Comparison of ENCODE assay signal across 18 cellular contexts in the genomic region with DNA sequence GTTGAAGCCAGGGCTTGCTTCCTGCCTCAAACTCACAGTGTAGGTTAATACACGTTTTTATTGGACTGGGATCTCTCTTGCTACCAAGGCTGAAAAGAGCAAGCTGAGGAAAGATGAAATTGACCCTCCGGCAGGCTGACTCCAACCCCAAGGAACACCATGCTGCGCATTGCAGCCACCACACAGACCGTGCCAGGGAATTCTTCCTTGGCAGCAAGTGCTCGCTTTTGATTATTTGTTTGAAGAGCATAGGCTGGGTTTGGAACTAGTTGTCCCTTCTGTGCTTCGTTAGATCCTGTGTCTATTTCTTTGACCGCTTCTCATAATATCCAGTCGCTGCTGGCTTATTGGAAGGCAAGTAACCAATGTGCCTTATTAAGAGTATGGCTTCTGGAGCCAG. TPM values are rescaled to one million over a fixed set of nuclear protein-coding genes. Genes with fewer than 3 reads are reported as not detected.
DNase-seq lines count a peak whose midpoint lies in the region; ATAC-seq, FAIRE-seq and TF ChIP-seq lines count a peak whose summit lies in the region.
"Had no signal": no experiment of that assay in that cellular context is flagged by ENCODE, and none has a peak within 500 bp of the region (broad histone marks: within the 10 kb centered on the region; RNA-seq: fewer than 3 reads in every experiment).

No MANE protein-coding gene starts in this region.

- TF ChIP-seq EP300 in H1 (IDR thresholded peaks at IDR 0.05; ENCODE audit: borderline replicate concordance in 1 of 2, low read depth in 2 of 2, low read length in 2 of 2) = no peak

- POLR2A ChIA-PET in H1 (lab: Charles Lee; ENCODE audit: partially characterized antibody) = no interaction called here

- no peak overlapping the region for H3K4me2 ChIP-seq in H1 (ENCODE audit: insufficient read depth in 1 of 2, low read depth in 2 of 2, low read length in 2 of 2)

- no peak overlapping the region for H2BK15ac ChIP-seq in H1 (ENCODE audit: low read length)

- no peaks in the 10 kb centered on the region for H3K23me2 ChIP-seq in H1 (ENCODE audit: low read depth, low read length)

- no peaks in the 10 kb centered on the region for H3K79me2 ChIP-seq in H1 (ENCODE audit: control insufficient read depth in 1 of 2, insufficient read depth in 2 of 2, low read length in 2 of 2)

- no peak overlapping the region for H3K4me3 Mint-ChIP-seq in nephron

- TF ChIP-seq RAD21 in H1 (IDR thresholded peaks at IDR 0.05 in 1 of 2, conservative IDR thresholded peaks at IDR 0.05 in 1 of 2; ENCODE audit: low read depth in 2 of 2, low read length in 2 of 2) = no peak

- no peak overlapping the region for H3K56ac ChIP-seq in H1 (replicated peaks; ENCODE audit: insufficient read length, low read depth, low read length)

- H2BK12ac ChIP-seq in H1 (ENCODE audit: low read depth, low read length) = no peak overlapping the region

- peak; percentile 77 for ATAC-seq in Right ventricle myocardium inferior
- ATAC-seq in HG02588 (IDR thresholded peaks at IDR 0.05; ENCODE audit: unreplicated experiment) = no peak
- no peak for ATAC-seq in HG03457 (IDR thresholded peaks at IDR 0.05; ENCODE audit: unreplicated experiment)

- no peak overlapping the region for H2BK20ac ChIP-seq in H1 (ENCODE audit: low read length)

- no peak overlapping the region for H4K91ac ChIP-seq in H1 (replicated peaks; ENCODE audit: insufficient read length, low read length)

- no peaks in the 10 kb centered on the region for H3K9me3 Mint-ChIP-seq in nephron

- no peak overlapping the region for H2BK5ac ChIP-seq in H1 (ENCODE audit: low read depth, low read length)

- H3K14ac ChIP-seq in H1 (ENCODE audit: insufficient read length) = no peak overlapping the region

- WGBS in H1 (ENCODE audit: extremely low coverage in 1 of 2, insufficient coverage in 1 of 2, insufficient read length in 1 of 2, insufficient replicate concordance in 2 of 2, low coverage in 1 of 2, low lambda C conversion rate in 2 of 2, missing lambda C conversion rate in 1 of 2), 2 experiments = 85% methylated on average over 8 of the region's 8 CpGs; no CpG with 5 or more reads in 1 of the 2 experiments

- peaks cover 26% of the 10 kb centered on the region for H3K4me1 Mint-ChIP-seq in nephron

- peak overlapping the region; percentile 68; the same call in 1 of the 2 replicates for H2AFZ ChIP-seq in H1 (ENCODE audit: low read length)

- CTCF ChIA-PET in H1 (lab: Charles Lee; ENCODE audit: partially characterized antibody) = interaction anchor here (0.8 to 2.5 kb wide), 2 partner anchors 23 to 106 kb away, joined by 4 to 11 read pairs; no protein-coding TSS in a partner anchor

- H3K9me3 ChIP-seq in right atrium auricular region (no peaks in the 10 kb centered on the region), H1 (ENCODE audit: insufficient read depth in 2 of 2, low read depth in 1 of 2, low read length in 1 of 2) (no peaks in the 10 kb centered on the region)
- H3K9me3 ChIP-seq: adrenal gland, breast epithelium, upper lobe of left lung had no signal

- no peak overlapping the region for H2BK120ac ChIP-seq in H1 (replicated peaks; ENCODE audit: low read depth, low read length)

- H3K79me1 ChIP-seq in H1 (ENCODE audit: low read depth, low read length) = no peaks in the 10 kb centered on the region

- intact Hi-C loops in Right ventricle myocardium inferior (cut with DNase I) = no loop called here

- no peak for FAIRE-seq in H1 (lab: Jason Lieb, UNC)
- FAIRE-seq: keratinocyte had no signal

- no peak for TF ChIP-seq POLR2A in H1 (IDR thresholded peaks at IDR 0.05; ENCODE audit: control extremely low read depth in 1 of 2, low read depth in 2 of 2, low read length in 2 of 2)

- H3K27me3 ChIP-seq in right atrium auricular region = no peaks in the 10 kb centered on the region
- no peaks in the 10 kb centered on the region for H3K27me3 ChIP-seq in H1 (replicated peaks in 1 of 4; ENCODE audit: control insufficient read depth in 3 of 4, extremely low read depth in 1 of 4, insufficient read depth in 3 of 4, low read length in 3 of 4)
- H3K27me3 ChIP-seq: adrenal gland, breast epithelium, upper lobe of left lung had no signal

- no peaks in the 10 kb centered on the region for H3K27me3 Mint-ChIP-seq in nephron (ENCODE audit: low read depth)

- H3K23ac ChIP-seq in H1 (ENCODE audit: insufficient read length) = no peak overlapping the region

- no peak overlapping the region; a peak in 1 of 7 replicates for H3K9ac ChIP-seq in H1 (replicated peaks in 1 of 4; ENCODE audit: extremely low read depth in 1 of 4, low read depth in 3 of 4, low read length in 3 of 4)

- H2AK5ac ChIP-seq in H1 (ENCODE audit: low read depth, low read length) = no peak overlapping the region

- no peak overlapping the region for H3K18ac ChIP-seq in H1 (ENCODE audit: extremely low read depth, low read length)

- H4K8ac ChIP-seq in H1 (ENCODE audit: extremely low read depth, insufficient read depth, low read length) = no peak overlapping the region

- H4K5ac ChIP-seq in H1 (ENCODE audit: insufficient read length, low read depth, low read length) = no peak overlapping the region

- no peaks in the 10 kb centered on the region for H4K20me1 ChIP-seq in H1 (replicated peaks in 1 of 2; ENCODE audit: control insufficient read depth in 1 of 2, insufficient read depth in 2 of 2, low read length in 2 of 2)

- H3K36me3 ChIP-seq in right atrium auricular region (no peaks in the 10 kb centered on the region), H1 (ENCODE audit: control insufficient read depth in 2 of 4, insufficient read depth in 4 of 4, low read length in 3 of 4) (no peaks in the 10 kb centered on the region)
- H3K36me3 ChIP-seq: adrenal gland, breast epithelium, upper lobe of left lung, WERI-Rb-1 had no signal

- H3K27ac ChIP-seq in right atrium auricular region (no peak overlapping the region), H1 (ENCODE audit: low read depth, low read length) (no peak overlapping the region)
- H3K27ac ChIP-seq: adrenal gland, breast epithelium, WERI-Rb-1 had no signal

- H3K4me3 ChIP-seq in right atrium auricular region (no peak overlapping the region), H1 (ENCODE audit: extremely low read depth in 1 of 4, insufficient read depth in 2 of 4, low read depth in 3 of 4, low read length in 4 of 4) (no peak overlapping the region)
- H3K4me3 ChIP-seq: adrenal gland, breast epithelium, upper lobe of left lung had no signal

- no peaks in the 10 kb centered on the region for H3K36me3 Mint-ChIP-seq in nephron (ENCODE audit: low read depth)

- no peak overlapping the region for H3K4ac ChIP-seq in H1 (replicated peaks; ENCODE audit: insufficient read length, low read depth, low read length)

- DNase-seq in Right ventricle myocardium inferior (ENCODE audit: missing footprints) (no peak), right atrium auricular region (ENCODE audit: low spot score) (no peak), H1 (ENCODE audit: low read depth in 1 of 2, low spot score in 2 of 2) (no peak), globus pallidus (ENCODE audit: low spot score) (no peak), GF-D8 (lab: John Stamatoyannopoulos, UW) (no peak)
- DNase-seq: activated CD4-positive, alpha-beta T cell treated with anti-CD3 and anti-CD28 coated beads, Interleukin-2, amount 50 U/mL, for 4 hours; adrenal gland; foreskin fibroblast; mesendoderm; NCI-H748 treated with DMSO at 0.1 percent for 48 hours; stimulated activated CD4-positive, alpha-beta T cell treated with anti-CD3 and anti-CD28 coated beads, Interleukin-4, amount 100 ng/mL, for 4 hours; upper lobe of left lung; WERI-Rb-1 had no signal

- H3K4me1 ChIP-seq in right atrium auricular region = peaks cover 0 to 5% of the 10 kb centered on the region in 2 donors
- H3K4me1 ChIP-seq in H1 (replicated peaks in 1 of 4; ENCODE audit: control insufficient read depth in 3 of 4, insufficient read depth in 4 of 4, low read length in 3 of 4) = 0 out of 7 replicates have a peak, but pooled peaks cover 0 to 2% (median under 1%) of the 10 kb centered on the region in 4 experiments
- H3K4me1 ChIP-seq: adrenal gland, breast epithelium had no signal

- peak overlapping the region in 2 of 3 experiments; percentile 17 to 76 for H3K27ac Mint-ChIP-seq in nephron

- TF ChIP-seq CTCF in right atrium auricular region (IDR thresholded peaks at IDR 0.05) (no peak), H1 (IDR thresholded peaks at IDR 0.05; ENCODE audit: control extremely low read depth in 1 of 3, insufficient read depth in 1 of 3, low read depth in 1 of 3, low read length in 3 of 3) (no peak), nephron (IDR thresholded peaks at IDR 0.05; ENCODE audit: unreplicated experiment in 3 of 3) (no peak)

TF ChIP-seq in H1, 55 proteins besides CTCF, POLR2A, EP300 and RAD21 (continues in another document):
- no peak for TF ChIP-seq SIX5 (IDR thresholded peaks at IDR 0.05; ENCODE audit: low read depth, low read length)
- TF ChIP-seq POU5F1 (IDR thresholded peaks at IDR 0.05; ENCODE audit: low read depth, low read length) = no peak
- TF ChIP-seq, protein P1, sequence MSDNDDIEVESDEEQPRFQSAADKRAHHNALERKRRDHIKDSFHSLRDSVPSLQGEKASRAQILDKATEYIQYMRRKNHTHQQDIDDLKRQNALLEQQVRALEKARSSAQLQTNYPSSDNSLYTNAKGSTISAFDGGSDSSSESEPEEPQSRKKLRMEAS (IDR thresholded peaks at IDR 0.05) = no peak
- TF ChIP-seq CHD2 (IDR thresholded peaks at IDR 0.05; ENCODE audit: low read length) = no peak
- TF ChIP-seq, protein P2, sequence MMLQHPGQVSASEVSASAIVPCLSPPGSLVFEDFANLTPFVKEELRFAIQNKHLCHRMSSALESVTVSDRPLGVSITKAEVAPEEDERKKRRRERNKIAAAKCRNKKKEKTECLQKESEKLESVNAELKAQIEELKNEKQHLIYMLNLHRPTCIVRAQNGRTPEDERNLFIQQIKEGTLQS (IDR thresholded peaks at IDR 0.05; ENCODE audit: insufficient read depth, low read depth, low read length) = no peak
- no peak for TF ChIP-seq POLR2AphosphoS5 (IDR thresholded peaks at IDR 0.05; ENCODE audit: low read depth, low read length)
- TF ChIP-seq GTF2F1 (IDR thresholded peaks at IDR 0.05; ENCODE audit: borderline replicate concordance, low read depth, low read length) = no peak
- no peak for TF ChIP-seq BACH1 (IDR thresholded peaks at IDR 0.05; ENCODE audit: low read length)
- TF ChIP-seq RFX5 (IDR thresholded peaks at IDR 0.05; ENCODE audit: borderline replicate concordance, low read depth, low read length) = no peak

RNA-seq across cellular contexts. Expression of a gene that starts 34.4 kb away (rescaled TPM):
- total RNA-seq in Right ventricle myocardium inferior (67.3 TPM), right atrium auricular region (10 to 100 TPM; 42.4 to 57.8 TPM)
- total RNA-seq in H1 (2021; fragmentation: NEBNext Ultra II Directional; extraction: Animal tissue kit (Norgen Biotek cat#: 25700)) = 85.9 and 86.5 TPM in 2 replicates
- polyA plus RNA-seq in H1 (2011; rRNA removed) = 31.7 and 61.7 TPM in 2 replicates
- 87.1 TPM for polyA plus RNA-seq in H1 (2011; cell fraction: cytosol; rRNA removed)
- polyA plus RNA-seq in H1 (2011; cell fraction: nucleus; rRNA removed) = 13.3 TPM
- 79.5 to 95.7 TPM (median 86.4 TPM) in 4 replicates for polyA plus RNA-seq in H1 (2012, experiment 1 of 2)
- 9.9 TPM for polyA plus RNA-seq in H1 (2012, experiment 2 of 2)
- 107 TPM for polyA plus RNA-seq in H1 (2013, experiment 1 of 2)
- 98.6 TPM for polyA plus RNA-seq in H1 (2013, experiment 2 of 2)
- polyA minus RNA-seq in H1 (2011; rRNA and poly(A)+ RNA removed) = 48.9 and 59.0 TPM in 2 replicates
- polyA minus RNA-seq in H1 (2011; cell fraction: cytosol; rRNA and poly(A)+ RNA removed) = 57.3 TPM
- 35.7 TPM for polyA minus RNA-seq in H1 (2011; cell fraction: nucleus; rRNA and poly(A)+ RNA removed)
